In the genomic region with DNA sequence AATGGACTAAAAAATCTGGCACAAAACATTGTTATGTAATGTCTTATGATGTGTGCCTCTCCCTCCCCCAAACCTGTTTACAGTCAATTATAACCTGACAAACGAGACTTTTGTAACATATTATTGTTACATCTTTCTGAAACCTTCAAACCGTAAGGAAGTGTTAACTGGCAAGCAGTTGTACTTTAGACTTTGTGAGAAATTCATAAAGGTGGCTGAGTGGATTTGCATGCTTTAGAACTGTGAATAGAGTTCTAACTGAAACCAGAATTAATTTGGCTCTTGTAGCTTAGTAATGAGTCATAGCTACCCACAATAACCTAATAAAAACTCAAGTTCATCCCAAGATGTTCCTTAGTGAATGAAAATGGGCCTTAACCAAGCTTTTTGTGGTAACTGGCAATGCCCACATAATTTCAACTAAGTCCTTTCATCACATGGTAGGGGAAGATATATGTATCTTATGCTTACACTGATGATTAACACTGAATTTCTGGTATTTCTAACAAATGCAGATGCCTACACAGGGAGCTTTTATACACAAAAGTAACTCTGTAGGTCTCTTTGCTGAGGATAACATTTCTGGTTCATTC, we compare ENCODE assay signal across 8 cellular contexts. TPM values are rescaled to one million over a fixed set of nuclear protein-coding genes. Genes with fewer than 3 reads are reported as not detected.
A peak's percentile ranks its signal among the peaks of the same experiment; 100 is the strongest.
DNase-seq lines count a peak whose midpoint lies in the region; ATAC-seq and TF ChIP-seq lines count a peak whose summit lies in the region.

No MANE protein-coding gene starts in this region.

- WGBS in neuronal stem cell (ENCODE audit: extremely low coverage in 2 of 2, insufficient read length in 2 of 2, insufficient replicate concordance in 1 of 2), 2 donors, result no CpG with 5 or more reads among the region's 2 CpGs

- no peak overlapping the region for H3K4me3 Mint-ChIP-seq in chondrocyte (ENCODE audit: unreplicated experiment)

- H2BK120ac ChIP-seq in neuronal stem cell (ENCODE audit: low read depth, low read length), result no peak overlapping the region

- no peaks in the 10 kb centered on the region for H3K79me1 ChIP-seq in neuronal stem cell (ENCODE audit: low read depth, low read length)

- H3K27me3 ChIP-seq in stomach smooth muscle (ENCODE audit: control insufficient read depth in 1 of 2, insufficient read depth in 2 of 2, low read length in 2 of 2) (no peaks in the 10 kb centered on the region), neuronal stem cell (ENCODE audit: control insufficient read depth in 3 of 3, insufficient read depth in 3 of 3, low read depth in 1 of 3, low read length in 3 of 3) (no peaks in the 10 kb centered on the region)

- H2BK15ac ChIP-seq in neuronal stem cell (ENCODE audit: low read length), result no peak overlapping the region

- H3K27ac Mint-ChIP-seq in chondrocyte (ENCODE audit: unreplicated experiment), result no peak overlapping the region

- no peak overlapping the region for H3K14ac ChIP-seq in neuronal stem cell (ENCODE audit: low read length)

- DNase-seq in DMS79 treated with DMSO at 0.1 percent for 48 hours (lab: John Stamatoyannopoulos, UW), result peak; percentile 59
- peak in 3 of 61 donors; percentile 13 to 60 (median 46) for DNase-seq in caudate nucleus (lab: John Stamatoyannopoulos, UW)
- DNase-seq in HuH-7 (ENCODE audit: low spot score), result no peak
- no peak for DNase-seq in neuronal stem cell (ENCODE audit: low spot score)
- DNase-seq in chondrocyte (ENCODE audit: low spot score), result no peak

- H3K9ac ChIP-seq in stomach smooth muscle (ENCODE audit: low read length in 2 of 2) (no peak overlapping the region), neuronal stem cell (ENCODE audit: low read depth, low read length, poor library complexity) (no peak overlapping the region)

- H3K4me1 ChIP-seq in stomach smooth muscle (ENCODE audit: control insufficient read depth, insufficient read depth, low read length) (peaks cover 36% of the 10 kb centered on the region), neuronal stem cell (ENCODE audit: control insufficient read depth in 2 of 2, insufficient read depth in 1 of 2, low read depth in 1 of 2, low read length in 2 of 2) (no peaks in the 10 kb centered on the region)

- H3K27me3 Mint-ChIP-seq in chondrocyte (ENCODE audit: low read depth), result no peaks in the 10 kb centered on the region

- H2AK5ac ChIP-seq in neuronal stem cell (ENCODE audit: low read depth, low read length), result no peak overlapping the region

- H2BK5ac ChIP-seq in neuronal stem cell (ENCODE audit: low read length), result no peak overlapping the region

- H3K4ac ChIP-seq in neuronal stem cell (ENCODE audit: low read length), result no peak overlapping the region

- H3K4me2 ChIP-seq in neuronal stem cell (ENCODE audit: insufficient read depth, low read length, poor library complexity, severe bottlenecking), result no peak overlapping the region

- H4K91ac ChIP-seq in neuronal stem cell (ENCODE audit: low read depth, low read length, poor library complexity), result no peak overlapping the region

- H2BK12ac ChIP-seq in neuronal stem cell (ENCODE audit: low read length), result no peak overlapping the region

- no peak overlapping the region for H3K18ac ChIP-seq in neuronal stem cell (ENCODE audit: low read length)

- no peak overlapping the region for H3K23ac ChIP-seq in neuronal stem cell (ENCODE audit: low read depth, low read length, poor library complexity)

- H4K8ac ChIP-seq in neuronal stem cell (ENCODE audit: low read depth, low read length), result no peak overlapping the region

- H3K9me3 ChIP-seq in stomach smooth muscle (ENCODE audit: control insufficient read depth in 2 of 2, low read length in 2 of 2) (no peaks in the 10 kb centered on the region), neuronal stem cell (replicated peaks in 1 of 2; ENCODE audit: control insufficient read depth in 2 of 2, insufficient read depth in 1 of 2, low read depth in 1 of 2, low read length in 2 of 2) (no peaks in the 10 kb centered on the region)

- ATAC-seq in GM19397 (IDR thresholded peaks at IDR 0.05; ENCODE audit: unreplicated experiment) (peak; percentile 76), HG03354 (IDR thresholded peaks at IDR 0.05; ENCODE audit: poor library complexity, severe bottlenecking, unreplicated experiment) (peak; percentile 88)

- no peaks in the 10 kb centered on the region for H3K9me3 Mint-ChIP-seq in chondrocyte (ENCODE audit: low read depth)

- H3K4me3 ChIP-seq in stomach smooth muscle (ENCODE audit: low read length in 2 of 2) (no peak overlapping the region), neuronal stem cell (ENCODE audit: low read length in 2 of 2) (no peak overlapping the region)

- H3K4me1 Mint-ChIP-seq in chondrocyte (ENCODE audit: low read depth), result peaks cover 18% of the 10 kb centered on the region

- H3K27ac ChIP-seq in caudate nucleus (ENCODE audit: low read depth, low read length) (peak overlapping the region; percentile 31), stomach smooth muscle (ENCODE audit: low read length) (peak overlapping the region; percentile 55), neuronal stem cell (replicated peaks; ENCODE audit: low read length) (no peak overlapping the region)

- H3K36me3 ChIP-seq in stomach smooth muscle (ENCODE audit: control insufficient read depth in 2 of 2, insufficient read depth in 2 of 2, low read length in 2 of 2) (peaks cover 0 to 4% of the 10 kb centered on the region in 2 donors), neuronal stem cell (replicated peaks in 1 of 2; ENCODE audit: control insufficient read depth in 2 of 2, insufficient read depth in 2 of 2, low read length in 2 of 2) (peaks cover 3 to 30% of the 10 kb centered on the region in 2 donors)

- no peak for TF ChIP-seq CTCF in chondrocyte (IDR thresholded peaks at IDR 0.05)

- no peak overlapping the region for H2AFZ ChIP-seq in neuronal stem cell (ENCODE audit: low read length)

- H3K36me3 Mint-ChIP-seq in chondrocyte (ENCODE audit: low read depth), result peaks cover 8% of the 10 kb centered on the region

RNA-seq across cellular contexts. Expression of a gene that starts 29.7 kb away (rescaled TPM):
- polyA plus RNA-seq in neuronal stem cell (2013, experiment 1 of 2), result 0.17 TPM
- 0.12 TPM for polyA plus RNA-seq in neuronal stem cell (2013, experiment 2 of 2)
- total RNA-seq in chondrocyte, result 0.27 to 0.54 TPM (median 0.39 TPM) in 3 replicates

RNA-seq across cellular contexts. Expression of a gene that starts 29.9 kb away (rescaled TPM):
- polyA plus RNA-seq in neuronal stem cell (2013, experiment 1 of 2), result 67.4 TPM
- polyA plus RNA-seq in neuronal stem cell (2013, experiment 2 of 2), result 69.2 TPM
- total RNA-seq in chondrocyte, result 83.0 to 93.9 TPM (median 90.4 TPM) in 3 replicates

RNA-seq across cellular contexts. Expression of a gene that starts 51.3 kb away (rescaled TPM):
- 10.5 TPM for polyA plus RNA-seq in neuronal stem cell (2013, experiment 1 of 2)
- 10.4 TPM for polyA plus RNA-seq in neuronal stem cell (2013, experiment 2 of 2)
- 10.9 to 15.3 TPM (median 13.9 TPM) in 3 replicates for total RNA-seq in chondrocyte
